16 cellular contexts compared by ENCODE assay signal in genomic region chr15:65081758-65082157, GRCh38. TPM values are rescaled to one million over a fixed set of nuclear protein-coding genes. Genes with fewer than 3 reads are reported as not detected.
DNase-seq lines count a peak whose midpoint lies in the region; ATAC-seq, FAIRE-seq and TF ChIP-seq lines count a peak whose summit lies in the region.
"Had no signal": no experiment of that assay in that cellular context is flagged by ENCODE, and none has a peak within 500 bp of the region (broad histone marks: within the 10 kb centered on the region; RNA-seq: fewer than 3 reads in every experiment).

No MANE protein-coding gene starts in this region.

- CTCF ChIA-PET in HepG2 (lab: Yijun Ruan, JAX; ENCODE audit: low intra/inter-chr PET ratio, low total read pairs), result interaction anchor here (2.8 kb wide), 1 partner anchor 48 kb away, joined by 10 read pairs; no protein-coding TSS in a partner anchor

- 1% methylated on average over 5 of the region's 5 CpGs for WGBS in HepG2 (ENCODE audit: low lambda C conversion rate)
- 79% methylated on average over 3 of the region's 5 CpGs for WGBS in right lobe of liver (ENCODE audit: insufficient coverage, low coverage, low lambda C conversion rate, missing lambda C conversion rate)
- 79 to 85% (median 82%) methylated on average over 5 of the region's 5 CpGs for WGBS in psoas muscle, 3 donors

- DNase-seq in HepG2 (ENCODE audit: low spot score) (no peak), right lobe of liver (no peak), psoas muscle (no peak), vagina (ENCODE audit: extremely low spot score in 2 of 2) (no peak), SK-N-DZ (ENCODE audit: low spot score) (no peak)
- DNase-seq in activated naive CD8-positive, alpha-beta T cell treated with anti-CD3 and anti-CD28 coated beads, Interleukin-2, amount 50 U/mL, for 24 hours, result peak; percentile 31
- DNase-seq: cortex of kidney, NCI-H1092 had no signal

- no peak for TF ChIP-seq EP300 in HepG2 (IDR thresholded peaks at IDR 0.05; ENCODE audit: low read depth in 2 of 2, low read length in 2 of 2)
- no peak for TF ChIP-seq EP300 in HepG2 (CRISPR knock-in tag; IDR thresholded peaks at IDR 0.05; ENCODE audit: borderline replicate concordance)

- H3K4me2 ChIP-seq in HepG2 (ENCODE audit: low read depth, low read length), result peak overlapping the region; percentile 44

- peaks cover 22% of the 10 kb centered on the region for H3K27me3 Mint-ChIP-seq in activated naive CD8-positive, alpha-beta T cell treated with anti-CD3 and anti-CD28 coated beads, Interleukin-2, amount 50 U/mL, for 24 hours

- no peak overlapping the region for H3K4me3 Mint-ChIP-seq in activated naive CD8-positive, alpha-beta T cell treated with anti-CD3 and anti-CD28 coated beads, Interleukin-2, amount 50 U/mL, for 24 hours
- H3K4me3 Mint-ChIP-seq: CD14-positive monocyte, mesothelial cell of epicardium had no signal

- no peaks in the 10 kb centered on the region for H3K36me3 Mint-ChIP-seq in activated naive CD8-positive, alpha-beta T cell treated with anti-CD3 and anti-CD28 coated beads, Interleukin-2, amount 50 U/mL, for 24 hours (ENCODE audit: low read depth)
- H3K36me3 Mint-ChIP-seq: CD14-positive monocyte, mesothelial cell of epicardium had no signal

- no peak for ATAC-seq in HepG2
- no peak for ATAC-seq in right lobe of liver
- peak; percentile 78 for ATAC-seq in activated naive CD8-positive, alpha-beta T cell treated with anti-CD3 and anti-CD28 coated beads, Interleukin-2, amount 50 U/mL, for 24 hours
- ATAC-seq in psoas muscle, result no peak
- no peak for ATAC-seq in GM19035 (IDR thresholded peaks at IDR 0.05; ENCODE audit: unreplicated experiment)
- no peak for ATAC-seq in HG02885 (IDR thresholded peaks at IDR 0.05; ENCODE audit: poor library complexity, unreplicated experiment)
- ATAC-seq: Panc1 had no signal

- peaks cover 16% of the 10 kb centered on the region for H3K4me1 Mint-ChIP-seq in activated naive CD8-positive, alpha-beta T cell treated with anti-CD3 and anti-CD28 coated beads, Interleukin-2, amount 50 U/mL, for 24 hours

- H3K36me3 ChIP-seq in HepG2 (replicated peaks in 1 of 2; ENCODE audit: control insufficient read depth in 1 of 2, insufficient read depth in 2 of 2, low read length in 2 of 2) (no peaks in the 10 kb centered on the region), right lobe of liver (no peaks in the 10 kb centered on the region), psoas muscle (ENCODE audit: insufficient read depth in 1 of 2, low read depth in 1 of 2) (no peaks in the 10 kb centered on the region), vagina (no peaks in the 10 kb centered on the region)

- H4K20me1 ChIP-seq in HepG2 (ENCODE audit: insufficient read depth, low read length), result no peaks in the 10 kb centered on the region

- no peak for TF ChIP-seq RAD21 in HepG2 (CRISPR knock-in tag; IDR thresholded peaks at IDR 0.05)

- in situ Hi-C loops in HepG2 (cut with HindIII; ENCODE audit: extremely low pct_ligation_motif_present, low pct_unique_long_range_greater_than_20kb), result loop anchor here (10.0 kb wide), 1 partner anchor 47 kb away; no protein-coding TSS in a partner anchor

- no peak overlapping the region for H3K27ac Mint-ChIP-seq in activated naive CD8-positive, alpha-beta T cell treated with anti-CD3 and anti-CD28 coated beads, Interleukin-2, amount 50 U/mL, for 24 hours

- TF ChIP-seq POLR2A in HepG2 (IDR thresholded peaks at IDR 0.05; ENCODE audit: insufficient read depth in 1 of 2, low read depth in 2 of 2, low read length in 2 of 2), result no peak
- no peak for TF ChIP-seq POLR2A in right lobe of liver (IDR thresholded peaks at IDR 0.05)
- no peak for TF ChIP-seq POLR2A in vagina (IDR thresholded peaks at IDR 0.05)

- intact Hi-C loops in HepG2 (cut with micrococcal nuclease; ENCODE audit: unreplicated experiment) (loop anchor here (2.0 kb wide), 1 partner anchor 27 kb away; no protein-coding TSS in a partner anchor), right lobe of liver (cut with DNase I) (no loop called here), psoas muscle (cut with DNase I) (no loop called here), vagina (cut with DNase I) (no loop called here)

- H3K27ac ChIP-seq in HepG2 (ENCODE audit: extremely low read length, insufficient read depth, low read length) (no peak overlapping the region), right lobe of liver (no peak overlapping the region), psoas muscle (peak overlapping the region; percentile 54), vagina (peak overlapping the region; percentile 53)

- no peak overlapping the region for H2AFZ ChIP-seq in HepG2 (ENCODE audit: low read length)

- H3K9me3 Mint-ChIP-seq in activated naive CD8-positive, alpha-beta T cell treated with anti-CD3 and anti-CD28 coated beads, Interleukin-2, amount 50 U/mL, for 24 hours, result no peaks in the 10 kb centered on the region
- H3K9me3 Mint-ChIP-seq: mesothelial cell of epicardium had no signal

- no peaks in the 10 kb centered on the region for H3K79me2 ChIP-seq in HepG2 (ENCODE audit: insufficient read depth, low read length)

- H3K9ac ChIP-seq in HepG2 (ENCODE audit: insufficient read depth, low read depth, low read length), result no peak overlapping the region

- H3K4me1 ChIP-seq in HepG2 (ENCODE audit: insufficient read depth, low read length) (peaks cover 79% of the 10 kb centered on the region), right lobe of liver (peaks cover 0 to 33% (median 0%) of the 10 kb centered on the region in 4 donors), psoas muscle (peaks cover 58% of the 10 kb centered on the region), vagina (peaks cover 28% of the 10 kb centered on the region)

- peaks cover 0 to 21% of the 10 kb centered on the region in 2 experiments; a peak in 2 of 5 replicates for H3K27me3 ChIP-seq in HepG2 (ENCODE audit: control insufficient read depth in 1 of 2, insufficient read depth in 2 of 2, low read length in 2 of 2)
- no peaks in the 10 kb centered on the region for H3K27me3 ChIP-seq in right lobe of liver
- H3K27me3 ChIP-seq in psoas muscle (ENCODE audit: insufficient read depth in 3 of 3, low read length in 2 of 3), result no peaks in the 10 kb centered on the region
- no peaks in the 10 kb centered on the region for H3K27me3 ChIP-seq in vagina

- H3K9me3 ChIP-seq in HepG2 (ENCODE audit: low read length) (no peaks in the 10 kb centered on the region), right lobe of liver (no peaks in the 10 kb centered on the region), psoas muscle (no peaks in the 10 kb centered on the region), vagina (no peaks in the 10 kb centered on the region)

- H3K4me3 ChIP-seq in HepG2 (replicated peaks in 1 of 3; ENCODE audit: insufficient read depth in 1 of 3, low read depth in 2 of 3, low read length in 3 of 3) (no peak overlapping the region; a peak in 1 of 6 replicates), right lobe of liver (no peak overlapping the region), psoas muscle (no peak overlapping the region), vagina (no peak overlapping the region)

- no peak for TF ChIP-seq CTCF in HepG2 (CRISPR knock-in tag; IDR thresholded peaks at IDR 0.05)
- TF ChIP-seq CTCF in right lobe of liver (IDR thresholded peaks at IDR 0.05), result no peak
- TF ChIP-seq CTCF in psoas muscle (IDR thresholded peaks at IDR 0.05), result no peak
- TF ChIP-seq CTCF in vagina (IDR thresholded peaks at IDR 0.05), result no peak

- BruUV-seq in HepG2 (replicated peaks; lab: Mats Ljungman, UMichigan), result no TSS peak

- POLR2A ChIA-PET in HepG2 (lab: Yijun Ruan, JAX), result no interaction called here

- no peak for FAIRE-seq in HepG2 (lab: Jason Lieb, UNC)

RNA-seq across cellular contexts. Expression of gene KBTBD13, which starts 5.2 kb away (rescaled TPM):
- total RNA-seq in HepG2 (2016; rRNA removed; fragmentation: Illumina TruSeq; extraction: Trizol), result not detected in 2 replicates
- total RNA-seq in HepG2 (2016; cell fraction: cytosol; rRNA removed; fragmentation: Illumina TruSeq; extraction: Trizol; ENCODE audit: low read depth), result not detected in 2 replicates
- 0.02 TPM in 1 of 2 replicates, not detected in the other for total RNA-seq in HepG2 (2016; cell fraction: insoluble cytoplasmic fraction; rRNA removed; fragmentation: Illumina TruSeq; extraction: Trizol)
- total RNA-seq in HepG2 (2016; cell fraction: membrane; rRNA removed; fragmentation: Illumina TruSeq; extraction: Trizol), result 0.07 TPM in 1 of 2 replicates, not detected in the other
- total RNA-seq in HepG2 (2016; cell fraction: nucleus; rRNA removed; fragmentation: Illumina TruSeq; extraction: Trizol), result not detected in 2 replicates
- not detected in 2 replicates for polyA plus RNA-seq in HepG2 (2011; rRNA removed)
- polyA plus RNA-seq in HepG2 (2011; cell fraction: cytosol; rRNA removed), result not detected in 2 replicates
- polyA plus RNA-seq in HepG2 (2011; cell fraction: nucleus; rRNA removed), result not detected in 2 replicates
- polyA plus RNA-seq in HepG2 (2012), result not detected in 2 replicates
- not detected in 2 replicates for polyA plus RNA-seq in HepG2 (2016; cell fraction: cytosol; fragmentation: Illumina TruSeq; extraction: Trizol; ENCODE audit: low read depth)
- not detected in 2 replicates for polyA plus RNA-seq in HepG2 (2016; cell fraction: insoluble cytoplasmic fraction; fragmentation: Illumina TruSeq; extraction: Trizol; ENCODE audit: low read depth)
- polyA plus RNA-seq in HepG2 (2016; cell fraction: membrane; fragmentation: Illumina TruSeq; extraction: Trizol; ENCODE audit: low read depth), result not detected in 2 replicates
- not detected in 2 replicates for polyA plus RNA-seq in HepG2 (2016; cell fraction: nucleus; fragmentation: Illumina TruSeq; extraction: Trizol; ENCODE audit: insufficient read depth, low read depth)
- 0.08 and 0.21 TPM in 2 replicates for polyA minus RNA-seq in HepG2 (2011; rRNA and poly(A)+ RNA removed; ENCODE audit: low replicate concordance)
- not detected in 2 replicates for polyA minus RNA-seq in HepG2 (2011; cell fraction: cytosol; rRNA and poly(A)+ RNA removed)
- polyA minus RNA-seq in HepG2 (2011; cell fraction: nucleus; rRNA and poly(A)+ RNA removed), result not detected in 2 replicates
- total RNA-seq in right lobe of liver, result not detected
- total RNA-seq in psoas muscle, result 1 to 10 TPM; 1.3 to 5.7 (median 3.4) TPM
- 1 to 10 TPM in 2 of 3 donors, under 1 TPM in 1; 0.12 to 5.7 (median 1.2) TPM for polyA plus RNA-seq in psoas muscle
- not detected for total RNA-seq in vagina
- 0.10 and 0.23 TPM in 2 replicates for polyA plus RNA-seq in SK-N-DZ (2014; cell fraction: cytosol; rRNA removed)
- 0.39 TPM in 1 of 2 replicates, not detected in the other for polyA plus RNA-seq in SK-N-DZ (2014; cell fraction: nucleus; rRNA removed)
- total RNA-seq: mesothelial cell of epicardium; NCI-H460; osteocyte; T-helper 1 cell treated with Interleukin-12 subunit alpha and Interleukin-12 subunit beta and Interleukin-4 antibody, amounts not matched to agents 30 ng/mL and 1 ng/mL, for 36 hours had no signal
- polyA plus RNA-seq: CD14-positive monocyte had no signal

RNA-seq across cellular contexts. Expression of gene RASL12, which starts 14.0 kb away (rescaled TPM):
- total RNA-seq in HepG2 (2016; rRNA removed; fragmentation: Illumina TruSeq; extraction: Trizol) (0.39 and 0.55 TPM in 2 replicates), right lobe of liver (1 to 10 TPM in 1 of 6 experiments, under 1 TPM in 5; 0.07 to 1.5 (median 0.24) TPM), psoas muscle (1 to 10 TPM; 2.5 to 6.3 (median 3.2) TPM), vagina (85.7 TPM)
- 0.20 and 0.26 TPM in 2 replicates for total RNA-seq in HepG2 (2016; cell fraction: cytosol; rRNA removed; fragmentation: Illumina TruSeq; extraction: Trizol; ENCODE audit: low read depth)
- total RNA-seq in HepG2 (2016; cell fraction: insoluble cytoplasmic fraction; rRNA removed; fragmentation: Illumina TruSeq; extraction: Trizol), result 0.34 and 0.45 TPM in 2 replicates
- 0.37 and 0.45 TPM in 2 replicates for total RNA-seq in HepG2 (2016; cell fraction: membrane; rRNA removed; fragmentation: Illumina TruSeq; extraction: Trizol)
- total RNA-seq in HepG2 (2016; cell fraction: nucleus; rRNA removed; fragmentation: Illumina TruSeq; extraction: Trizol), result 0.66 and 0.68 TPM in 2 replicates
- polyA plus RNA-seq in HepG2 (2011; rRNA removed) (0.10 and 0.16 TPM in 2 replicates), psoas muscle (1 to 10 TPM; 2.6 to 3.0 (median 3.0) TPM)
- 0.13 TPM in 2 replicates for polyA plus RNA-seq in HepG2 (2011; cell fraction: cytosol; rRNA removed)
- polyA plus RNA-seq in HepG2 (2011; cell fraction: nucleus; rRNA removed), result 0.26 and 0.32 TPM in 2 replicates
- polyA plus RNA-seq in HepG2 (2012), result 0.07 TPM in 1 of 2 replicates, not detected in the other
- 0.08 and 0.10 TPM in 2 replicates for polyA plus RNA-seq in HepG2 (2016; cell fraction: cytosol; fragmentation: Illumina TruSeq; extraction: Trizol; ENCODE audit: low read depth)
- polyA plus RNA-seq in HepG2 (2016; cell fraction: insoluble cytoplasmic fraction; fragmentation: Illumina TruSeq; extraction: Trizol; ENCODE audit: low read depth), result 0.35 TPM in 2 replicates
- polyA plus RNA-seq in HepG2 (2016; cell fraction: membrane; fragmentation: Illumina TruSeq; extraction: Trizol; ENCODE audit: low read depth), result 0.27 and 0.41 TPM in 2 replicates
- 1.1 and 1.4 TPM in 2 replicates for polyA plus RNA-seq in HepG2 (2016; cell fraction: nucleus; fragmentation: Illumina TruSeq; extraction: Trizol; ENCODE audit: insufficient read depth, low read depth)
- 0.78 TPM in 1 of 2 replicates, not detected in the other for polyA minus RNA-seq in HepG2 (2011; rRNA and poly(A)+ RNA removed; ENCODE audit: low replicate concordance)
- not detected in 2 replicates for polyA minus RNA-seq in HepG2 (2011; cell fraction: cytosol; rRNA and poly(A)+ RNA removed)
- polyA minus RNA-seq in HepG2 (2011; cell fraction: nucleus; rRNA and poly(A)+ RNA removed), result 0.25 and 0.52 TPM in 2 replicates
- polyA plus RNA-seq in SK-N-DZ (2014; cell fraction: cytosol; rRNA removed), result not detected in 2 replicates
- polyA plus RNA-seq in SK-N-DZ (2014; cell fraction: nucleus; rRNA removed), result not detected in 2 replicates
- total RNA-seq: T-helper 1 cell treated with Interleukin-12 subunit alpha and Interleukin-12 subunit beta and Interleukin-4 antibody, amounts not matched to agents 30 ng/mL and 1 ng/mL, for 36 hours had no signal
- polyA plus RNA-seq: CD14-positive monocyte had no signal

RNA-seq across cellular contexts. Expression of gene UBAP1L, which starts 33.2 kb away (rescaled TPM):
- total RNA-seq in HepG2 (2016; rRNA removed; fragmentation: Illumina TruSeq; extraction: Trizol), result 0.13 and 0.86 TPM in 2 replicates
- total RNA-seq in HepG2 (2016; cell fraction: cytosol; rRNA removed; fragmentation: Illumina TruSeq; extraction: Trizol; ENCODE audit: low read depth), result 0.18 and 0.20 TPM in 2 replicates
- 0.28 and 0.89 TPM in 2 replicates for total RNA-seq in HepG2 (2016; cell fraction: insoluble cytoplasmic fraction; rRNA removed; fragmentation: Illumina TruSeq; extraction: Trizol)
- total RNA-seq in HepG2 (2016; cell fraction: membrane; rRNA removed; fragmentation: Illumina TruSeq; extraction: Trizol), result 0.14 and 0.28 TPM in 2 replicates
- 2.1 and 3.2 TPM in 2 replicates for total RNA-seq in HepG2 (2016; cell fraction: nucleus; rRNA removed; fragmentation: Illumina TruSeq; extraction: Trizol)
- 1.4 and 1.7 TPM in 2 replicates for polyA plus RNA-seq in HepG2 (2011; rRNA removed)
- 0.14 and 0.25 TPM in 2 replicates for polyA plus RNA-seq in HepG2 (2011; cell fraction: cytosol; rRNA removed)
- polyA plus RNA-seq in HepG2 (2011; cell fraction: nucleus; rRNA removed), result 9.3 and 9.9 TPM in 2 replicates
- polyA plus RNA-seq in HepG2 (2012), result 1.0 and 1.8 TPM in 2 replicates
- polyA plus RNA-seq in HepG2 (2016; cell fraction: cytosol; fragmentation: Illumina TruSeq; extraction: Trizol; ENCODE audit: low read depth), result 0.10 and 0.14 TPM in 2 replicates
- polyA plus RNA-seq in HepG2 (2016; cell fraction: insoluble cytoplasmic fraction; fragmentation: Illumina TruSeq; extraction: Trizol; ENCODE audit: low read depth), result 0.16 and 0.17 TPM in 2 replicates
- polyA plus RNA-seq in HepG2 (2016; cell fraction: membrane; fragmentation: Illumina TruSeq; extraction: Trizol; ENCODE audit: low read depth), result 0.31 TPM in 1 of 2 replicates, not detected in the other
- polyA plus RNA-seq in HepG2 (2016; cell fraction: nucleus; fragmentation: Illumina TruSeq; extraction: Trizol; ENCODE audit: insufficient read depth, low read depth), result 4.4 and 4.9 TPM in 2 replicates
- polyA minus RNA-seq in HepG2 (2011; rRNA and poly(A)+ RNA removed; ENCODE audit: low replicate concordance), result 2.1 and 5.5 TPM in 2 replicates
- polyA minus RNA-seq in HepG2 (2011; cell fraction: cytosol; rRNA and poly(A)+ RNA removed), result 0.26 TPM in 1 of 2 replicates, not detected in the other
- 6.7 and 8.5 TPM in 2 replicates for polyA minus RNA-seq in HepG2 (2011; cell fraction: nucleus; rRNA and poly(A)+ RNA removed)
- total RNA-seq in right lobe of liver, result 1 to 10 TPM; 1.6 to 5.9 (median 3.0) TPM
- total RNA-seq in psoas muscle, result 1 to 10 TPM; 1.1 to 2.8 (median 1.9) TPM
- polyA plus RNA-seq in psoas muscle, result 1 to 10 TPM in 1 of 3 donors, under 1 TPM in 2; 0.79 to 1.1 (median 0.90) TPM
- 5.4 TPM for total RNA-seq in vagina
- 0.58 and 0.83 TPM in 2 replicates for polyA plus RNA-seq in SK-N-DZ (2014; cell fraction: cytosol; rRNA removed)
- 7.6 and 9.6 TPM in 2 replicates for polyA plus RNA-seq in SK-N-DZ (2014; cell fraction: nucleus; rRNA removed)
- polyA plus RNA-seq: CD14-positive monocyte had no signal

RNA-seq across cellular contexts. Expression of gene SLC51B, which starts 36.6 kb away (rescaled TPM):
- 14.4 and 17.1 TPM in 2 replicates for total RNA-seq in HepG2 (2016; rRNA removed; fragmentation: Illumina TruSeq; extraction: Trizol)
- 5.3 and 6.1 TPM in 2 replicates for total RNA-seq in HepG2 (2016; cell fraction: cytosol; rRNA removed; fragmentation: Illumina TruSeq; extraction: Trizol; ENCODE audit: low read depth)
- 13.5 and 17.5 TPM in 2 replicates for total RNA-seq in HepG2 (2016; cell fraction: insoluble cytoplasmic fraction; rRNA removed; fragmentation: Illumina TruSeq; extraction: Trizol)
- 7.0 and 7.8 TPM in 2 replicates for total RNA-seq in HepG2 (2016; cell fraction: membrane; rRNA removed; fragmentation: Illumina TruSeq; extraction: Trizol)
- 8.3 and 9.5 TPM in 2 replicates for total RNA-seq in HepG2 (2016; cell fraction: nucleus; rRNA removed; fragmentation: Illumina TruSeq; extraction: Trizol)
- 12.0 and 14.9 TPM in 2 replicates for polyA plus RNA-seq in HepG2 (2011; rRNA removed)
- 13.2 and 15.4 TPM in 2 replicates for polyA plus RNA-seq in HepG2 (2011; cell fraction: cytosol; rRNA removed)
- polyA plus RNA-seq in HepG2 (2011; cell fraction: nucleus; rRNA removed), result 3.4 and 3.5 TPM in 2 replicates
- 4.6 and 5.6 TPM in 2 replicates for polyA plus RNA-seq in HepG2 (2012)
- polyA plus RNA-seq in HepG2 (2016; cell fraction: cytosol; fragmentation: Illumina TruSeq; extraction: Trizol; ENCODE audit: low read depth), result 5.3 and 7.1 TPM in 2 replicates
- polyA plus RNA-seq in HepG2 (2016; cell fraction: insoluble cytoplasmic fraction; fragmentation: Illumina TruSeq; extraction: Trizol; ENCODE audit: low read depth), result 13.1 and 13.8 TPM in 2 replicates
- polyA plus RNA-seq in HepG2 (2016; cell fraction: membrane; fragmentation: Illumina TruSeq; extraction: Trizol; ENCODE audit: low read depth), result 5.5 and 6.5 TPM in 2 replicates
- 15.7 and 19.3 TPM in 2 replicates for polyA plus RNA-seq in HepG2 (2016; cell fraction: nucleus; fragmentation: Illumina TruSeq; extraction: Trizol; ENCODE audit: insufficient read depth, low read depth)
- polyA minus RNA-seq in HepG2 (2011; rRNA and poly(A)+ RNA removed; ENCODE audit: low replicate concordance), result 5.1 TPM in 1 of 2 replicates, not detected in the other
- 3.9 TPM in 2 replicates for polyA minus RNA-seq in HepG2 (2011; cell fraction: cytosol; rRNA and poly(A)+ RNA removed)
- 2.7 and 2.9 TPM in 2 replicates for polyA minus RNA-seq in HepG2 (2011; cell fraction: nucleus; rRNA and poly(A)+ RNA removed)
- 10 to 100 TPM in 1 of 6 experiments, 1 to 10 TPM in 4, under 1 TPM in 1; 0.32 to 10.1 (median 2.7) TPM for total RNA-seq in right lobe of liver
- total RNA-seq in psoas muscle, result not detected
- under 1 TPM in 2 of 3 donors, not detected in 1; 0.04 to 0.07 TPM for polyA plus RNA-seq in psoas muscle
- total RNA-seq in vagina, result not detected
- polyA plus RNA-seq in SK-N-DZ (2014; cell fraction: cytosol; rRNA removed), result not detected in 2 replicates
- not detected in 2 replicates for polyA plus RNA-seq in SK-N-DZ (2014; cell fraction: nucleus; rRNA removed)
- total RNA-seq: mesothelial cell of epicardium; osteocyte; T-helper 1 cell treated with Interleukin-12 subunit alpha and Interleukin-12 subunit beta and Interleukin-4 antibody, amounts not matched to agents 30 ng/mL and 1 ng/mL, for 36 hours had no signal
- polyA plus RNA-seq: CD14-positive monocyte had no signal

RNA-seq across cellular contexts. Expression of gene PDCD7, which starts 51.9 kb away (rescaled TPM):
- total RNA-seq in HepG2 (2016; rRNA removed; fragmentation: Illumina TruSeq; extraction: Trizol), result 14.7 and 15.8 TPM in 2 replicates
- 6.2 and 7.6 TPM in 2 replicates for total RNA-seq in HepG2 (2016; cell fraction: cytosol; rRNA removed; fragmentation: Illumina TruSeq; extraction: Trizol; ENCODE audit: low read depth)
- total RNA-seq in HepG2 (2016; cell fraction: insoluble cytoplasmic fraction; rRNA removed; fragmentation: Illumina TruSeq; extraction: Trizol), result 14.8 and 14.9 TPM in 2 replicates
- total RNA-seq in HepG2 (2016; cell fraction: membrane; rRNA removed; fragmentation: Illumina TruSeq; extraction: Trizol), result 13.2 and 16.8 TPM in 2 replicates
- total RNA-seq in HepG2 (2016; cell fraction: nucleus; rRNA removed; fragmentation: Illumina TruSeq; extraction: Trizol), result 8.6 and 11.3 TPM in 2 replicates
- 10.1 TPM in 2 replicates for polyA plus RNA-seq in HepG2 (2011; rRNA removed)
- polyA plus RNA-seq in HepG2 (2011; cell fraction: cytosol; rRNA removed), result 7.2 and 9.0 TPM in 2 replicates
- polyA plus RNA-seq in HepG2 (2011; cell fraction: nucleus; rRNA removed), result 5.6 and 6.4 TPM in 2 replicates
- 9.2 and 10.7 TPM in 2 replicates for polyA plus RNA-seq in HepG2 (2012)
- polyA plus RNA-seq in HepG2 (2016; cell fraction: cytosol; fragmentation: Illumina TruSeq; extraction: Trizol; ENCODE audit: low read depth), result 3.5 and 4.1 TPM in 2 replicates
- 18.0 and 18.1 TPM in 2 replicates for polyA plus RNA-seq in HepG2 (2016; cell fraction: insoluble cytoplasmic fraction; fragmentation: Illumina TruSeq; extraction: Trizol; ENCODE audit: low read depth)
- polyA plus RNA-seq in HepG2 (2016; cell fraction: membrane; fragmentation: Illumina TruSeq; extraction: Trizol; ENCODE audit: low read depth), result 8.2 and 10.3 TPM in 2 replicates
- polyA plus RNA-seq in HepG2 (2016; cell fraction: nucleus; fragmentation: Illumina TruSeq; extraction: Trizol; ENCODE audit: insufficient read depth, low read depth), result 14.1 and 14.4 TPM in 2 replicates
- 12.6 and 19.5 TPM in 2 replicates for polyA minus RNA-seq in HepG2 (2011; rRNA and poly(A)+ RNA removed; ENCODE audit: low replicate concordance)
- 12.3 and 15.5 TPM in 2 replicates for polyA minus RNA-seq in HepG2 (2011; cell fraction: cytosol; rRNA and poly(A)+ RNA removed)
- polyA minus RNA-seq in HepG2 (2011; cell fraction: nucleus; rRNA and poly(A)+ RNA removed), result 11.6 and 14.3 TPM in 2 replicates
- 10 to 100 TPM in 3 of 6 experiments, 1 to 10 TPM in 3; 6.3 to 12.2 (median 9.1) TPM for total RNA-seq in right lobe of liver
- 10 to 100 TPM; 12.3 to 22.4 (median 15.7) TPM for total RNA-seq in psoas muscle
- 10 to 100 TPM in 1 of 3 donors, 1 to 10 TPM in 2; 6.8 to 14.5 (median 9.9) TPM for polyA plus RNA-seq in psoas muscle
- total RNA-seq in vagina, result 16.5 TPM
- 27.4 and 28.9 TPM in 2 replicates for polyA plus RNA-seq in SK-N-DZ (2014; cell fraction: cytosol; rRNA removed)
- polyA plus RNA-seq in SK-N-DZ (2014; cell fraction: nucleus; rRNA removed), result 9.7 and 9.8 TPM in 2 replicates

Comparison
In these comparisons a context has a peak if more than half of its experiments do, and no peak if none do; other contexts are left out.
1. H3K27ac ChIP-seq: peak in psoas muscle (single experiment) and vagina (single experiment); none in HepG2 (single experiment) and right lobe of liver (0 of 3).
2. RNA of gene RASL12, which starts 14.0 kb away (total RNA-seq): 85.7 TPM in vagina (single experiment); 2.5 to 6.3 TPM in psoas muscle, 0.20 to 0.68 TPM in HepG2 and 0.07 to 1.5 TPM in right lobe of liver; every median in the first group is over 10 times any median in the second.